ENCODE assay signal across 1 cellular context in the genomic region with DNA sequence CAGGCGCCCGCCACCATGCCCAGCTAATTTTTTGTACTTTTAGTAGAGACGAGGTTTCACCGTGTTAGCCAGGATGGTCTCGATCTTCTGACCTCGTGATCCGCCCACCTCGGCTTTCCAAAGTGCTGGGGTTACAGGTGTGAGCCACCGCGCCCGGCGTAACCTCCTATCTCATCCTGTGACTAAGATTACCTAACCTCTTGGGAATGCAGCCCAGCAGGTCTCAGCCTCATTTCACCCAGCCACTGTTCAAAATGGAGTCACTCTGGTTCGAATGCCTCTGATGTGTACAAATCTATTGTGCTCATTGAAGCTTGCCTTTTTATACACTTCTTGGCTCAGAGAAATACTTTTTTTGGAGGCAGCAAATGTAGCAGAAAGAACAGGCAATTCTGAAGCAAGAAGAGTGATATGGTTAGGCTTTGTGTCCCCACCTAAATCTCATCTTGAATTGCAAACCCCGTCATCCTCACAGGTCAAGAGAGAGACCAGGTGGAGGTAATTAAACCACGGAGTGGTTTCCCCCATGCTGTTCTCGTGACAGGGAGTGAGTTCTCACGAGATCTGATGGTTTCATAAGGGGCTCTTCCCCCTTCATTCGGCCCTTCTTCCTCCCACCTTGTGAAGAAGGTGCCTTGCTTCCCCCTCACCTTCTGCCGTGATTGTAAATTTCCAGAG.
TF ChIP-seq lines count a peak whose summit lies in the region.

No MANE protein-coding gene starts in this region.

TF ChIP-seq in GM23338, 12 proteins besides CTCF, POLR2A, EP300 and RAD21 (continued from another document):
- TF ChIP-seq, protein P1, sequence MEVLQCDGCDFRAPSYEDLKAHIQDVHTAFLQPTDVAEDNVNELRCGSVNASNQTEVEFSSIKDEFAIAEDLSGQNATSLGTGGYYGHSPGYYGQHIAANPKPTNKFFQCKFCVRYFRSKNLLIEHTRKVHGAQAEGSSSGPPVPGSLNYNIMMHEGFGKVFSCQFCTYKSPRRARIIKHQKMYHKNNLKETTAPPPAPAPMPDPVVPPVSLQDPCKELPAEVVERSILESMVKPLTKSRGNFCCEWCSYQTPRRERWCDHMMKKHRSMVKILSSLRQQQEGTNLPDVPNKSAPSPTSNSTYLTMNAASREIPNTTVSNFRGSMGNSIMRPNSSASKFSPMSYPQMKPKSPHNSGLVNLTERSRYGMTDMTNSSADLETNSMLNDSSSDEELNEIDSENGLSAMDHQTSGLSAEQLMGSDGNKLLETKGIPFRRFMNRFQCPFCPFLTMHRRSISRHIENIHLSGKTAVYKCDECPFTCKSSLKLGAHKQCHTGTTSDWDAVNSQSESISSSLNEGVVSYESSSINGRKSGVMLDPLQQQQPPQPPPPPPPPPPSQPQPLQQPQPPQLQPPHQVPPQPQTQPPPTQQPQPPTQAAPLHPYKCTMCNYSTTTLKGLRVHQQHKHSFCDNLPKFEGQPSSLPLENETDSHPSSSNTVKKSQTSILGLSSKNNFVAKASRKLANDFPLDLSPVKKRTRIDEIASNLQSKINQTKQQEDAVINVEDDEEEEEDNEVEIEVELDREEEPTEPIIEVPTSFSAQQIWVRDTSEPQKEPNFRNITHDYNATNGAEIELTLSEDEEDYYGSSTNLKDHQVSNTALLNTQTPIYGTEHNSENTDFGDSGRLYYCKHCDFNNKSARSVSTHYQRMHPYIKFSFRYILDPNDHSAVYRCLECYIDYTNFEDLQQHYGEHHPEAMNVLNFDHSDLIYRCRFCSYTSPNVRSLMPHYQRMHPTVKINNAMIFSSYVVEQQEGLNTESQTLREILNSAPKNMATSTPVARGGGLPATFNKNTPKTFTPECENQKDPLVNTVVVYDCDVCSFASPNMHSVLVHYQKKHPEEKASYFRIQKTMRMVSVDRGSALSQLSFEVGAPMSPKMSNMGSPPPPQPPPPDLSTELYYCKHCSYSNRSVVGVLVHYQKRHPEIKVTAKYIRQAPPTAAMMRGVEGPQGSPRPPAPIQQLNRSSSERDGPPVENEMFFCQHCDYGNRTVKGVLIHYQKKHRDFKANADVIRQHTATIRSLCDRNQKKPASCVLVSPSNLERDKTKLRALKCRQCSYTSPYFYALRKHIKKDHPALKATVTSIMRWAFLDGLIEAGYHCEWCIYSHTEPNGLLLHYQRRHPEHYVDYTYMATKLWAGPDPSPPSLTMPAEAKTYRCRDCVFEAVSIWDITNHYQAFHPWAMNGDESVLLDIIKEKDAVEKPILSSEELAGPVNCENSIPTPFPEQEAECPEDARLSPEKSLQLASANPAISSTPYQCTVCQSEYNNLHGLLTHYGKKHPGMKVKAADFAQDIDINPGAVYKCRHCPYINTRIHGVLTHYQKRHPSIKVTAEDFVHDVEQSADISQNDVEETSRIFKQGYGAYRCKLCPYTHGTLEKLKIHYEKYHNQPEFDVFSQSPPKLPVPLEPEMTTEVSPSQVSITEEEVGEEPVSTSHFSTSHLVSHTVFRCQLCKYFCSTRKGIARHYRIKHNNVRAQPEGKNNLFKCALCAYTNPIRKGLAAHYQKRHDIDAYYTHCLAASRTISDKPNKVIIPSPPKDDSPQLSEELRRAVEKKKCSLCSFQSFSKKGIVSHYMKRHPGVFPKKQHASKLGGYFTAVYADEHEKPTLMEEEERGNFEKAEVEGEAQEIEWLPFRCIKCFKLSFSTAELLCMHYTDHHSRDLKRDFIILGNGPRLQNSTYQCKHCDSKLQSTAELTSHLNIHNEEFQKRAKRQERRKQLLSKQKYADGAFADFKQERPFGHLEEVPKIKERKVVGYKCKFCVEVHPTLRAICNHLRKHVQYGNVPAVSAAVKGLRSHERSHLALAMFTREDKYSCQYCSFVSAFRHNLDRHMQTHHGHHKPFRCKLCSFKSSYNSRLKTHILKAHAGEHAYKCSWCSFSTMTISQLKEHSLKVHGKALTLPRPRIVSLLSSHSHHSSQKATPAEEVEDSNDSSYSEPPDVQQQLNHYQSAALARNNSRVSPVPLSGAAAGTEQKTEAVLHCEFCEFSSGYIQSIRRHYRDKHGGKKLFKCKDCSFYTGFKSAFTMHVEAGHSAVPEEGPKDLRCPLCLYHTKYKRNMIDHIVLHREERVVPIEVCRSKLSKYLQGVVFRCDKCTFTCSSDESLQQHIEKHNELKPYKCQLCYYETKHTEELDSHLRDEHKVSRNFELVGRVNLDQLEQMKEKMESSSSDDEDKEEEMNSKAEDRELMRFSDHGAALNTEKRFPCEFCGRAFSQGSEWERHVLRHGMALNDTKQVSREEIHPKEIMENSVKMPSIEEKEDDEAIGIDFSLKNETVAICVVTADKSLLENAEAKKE (CRISPR knock-in tag; IDR thresholded peaks at IDR 0.05): no peak
